8 cellular contexts compared by ENCODE assay signal in the genomic region with DNA sequence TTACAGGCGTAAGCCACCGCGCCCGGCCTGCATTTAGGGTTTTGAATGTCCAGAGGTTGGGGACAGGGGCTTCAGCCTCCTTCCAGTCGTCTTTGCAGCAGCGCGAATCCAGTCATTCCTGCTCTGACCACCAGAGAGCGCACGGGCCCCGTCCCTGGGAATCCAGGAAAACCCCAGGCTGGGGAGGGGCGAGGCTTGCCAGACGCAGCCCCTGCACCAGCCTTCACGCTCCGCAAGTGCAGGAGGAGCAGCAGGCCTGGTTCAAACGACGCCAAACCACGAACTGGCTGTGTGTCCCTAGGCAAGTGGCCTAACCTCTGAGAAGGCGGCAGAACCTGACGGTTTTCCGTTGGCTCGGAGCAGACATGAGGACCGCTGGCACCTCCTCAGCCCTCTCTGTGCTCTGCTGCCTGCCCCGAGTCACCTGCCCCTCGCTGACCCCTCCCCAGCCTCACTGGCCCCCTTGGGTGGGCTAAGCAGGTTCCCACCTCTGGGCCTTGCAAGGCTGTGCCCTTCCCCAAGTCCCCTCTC. TPM values are rescaled to one million over a fixed set of nuclear protein-coding genes. Genes with fewer than 3 reads are reported as not detected.
DNase-seq lines count a peak whose midpoint lies in the region; ATAC-seq, FAIRE-seq and TF ChIP-seq lines count a peak whose summit lies in the region.

No MANE protein-coding gene starts in this region.

- no peak for FAIRE-seq in frontal cortex (lab: Jason Lieb, UNC)

- H3K27ac ChIP-seq in RWPE2 (ENCODE audit: poor library complexity, severe bottlenecking) (no peak overlapping the region), suprapubic skin (no peak overlapping the region)

- no peaks in the 10 kb centered on the region for H3K9me3 ChIP-seq in MG63
- H3K9me3 ChIP-seq in RWPE2 (ENCODE audit: severe bottlenecking), result no peaks in the 10 kb centered on the region
- no peaks in the 10 kb centered on the region for H3K9me3 ChIP-seq in suprapubic skin

- 7% methylated on average over 12 of the region's 24 CpGs for WGBS in suprapubic skin

- TF ChIP-seq EP300 in suprapubic skin (IDR thresholded peaks at IDR 0.05), result no peak

- H3K4me1 ChIP-seq in RWPE2 (ENCODE audit: insufficient read depth, poor library complexity, severe bottlenecking) (peaks cover 10% of the 10 kb centered on the region), suprapubic skin (peaks cover 42% of the 10 kb centered on the region)

- no peak for TF ChIP-seq POLR2A in suprapubic skin (IDR thresholded peaks at IDR 0.05)

- no peak overlapping the region for H3K4me3 ChIP-seq in MG63
- no peak overlapping the region for H3K4me3 ChIP-seq in RWPE2 (ENCODE audit: severe bottlenecking)
- H3K4me3 ChIP-seq in suprapubic skin, result peak overlapping the region; percentile 16

- TF ChIP-seq CTCF in RWPE2 (IDR thresholded peaks at IDR 0.05; ENCODE audit: poor library complexity, severe bottlenecking) (peak; percentile 88), omental fat pad (IDR thresholded peaks at IDR 0.05) (peak in 2 of 3 donors; percentile 45 to 94), suprapubic skin (IDR thresholded peaks at IDR 0.05) (peak; percentile 92 to 98)

- H3K36me3 ChIP-seq in MG63 (no peaks in the 10 kb centered on the region), RWPE2 (ENCODE audit: low read depth) (peaks cover 5% of the 10 kb centered on the region), suprapubic skin (no peaks in the 10 kb centered on the region)

- DNase-seq in DMS 273 treated with DMSO at 0.1 percent for 48 hours (lab: John Stamatoyannopoulos, UW) (peak; percentile 38), MG63 (peak; percentile 64), RWPE2 (ENCODE audit: low spot score) (no peak), activated gamma-delta T cell treated with Interleukin-2 at 50 U/mL for 16 hours (peak; percentile 70), frontal cortex (ENCODE audit: low spot score in 2 of 2) (peak; percentile 90 to 93), omental fat pad (ENCODE audit: low spot score) (peak; percentile 83), suprapubic skin (ENCODE audit: low spot score in 2 of 2) (peak; percentile 87 to 92)

- ATAC-seq in RWPE2 (ENCODE audit: low read depth), result peak; percentile 24; the same call in 2 of the 3 replicates
- peak; percentile 45 for ATAC-seq in omental fat pad (ENCODE audit: low FRiP score)
- no peak for ATAC-seq in HG02938 (IDR thresholded peaks at IDR 0.05; ENCODE audit: unreplicated experiment)

- H3K27me3 ChIP-seq in MG63 (no peaks in the 10 kb centered on the region), RWPE2 (ENCODE audit: insufficient read depth, poor library complexity, severe bottlenecking) (no peaks in the 10 kb centered on the region), suprapubic skin (no peaks in the 10 kb centered on the region)

RNA-seq across cellular contexts. Expression of gene RNF126, which starts 2.0 kb away (rescaled TPM):
- 22.0 and 23.5 TPM in 2 replicates for total RNA-seq in MG63 (2014; rRNA removed; shearing (Covaris generic); ENCODE audit: low replicate concordance)
- total RNA-seq in frontal cortex (17.5 TPM), omental fat pad (10 to 100 TPM; 40.1 to 87.7 (median 47.7) TPM), suprapubic skin (100 to 1,000 TPM in 3 of 4 donors, 10 to 100 TPM in 1; 96.0 to 118 (median 106) TPM)

RNA-seq across cellular contexts. Expression of gene FSTL3, which starts 11.2 kb away (rescaled TPM):
- total RNA-seq in MG63 (2014; rRNA removed; shearing (Covaris generic); ENCODE audit: low replicate concordance), result 16.0 and 25.0 TPM in 2 replicates
- total RNA-seq in frontal cortex (2.0 TPM), omental fat pad (100 to 1,000 TPM; 120 to 212 (median 152) TPM), suprapubic skin (10 to 100 TPM; 19.6 to 61.4 (median 59.0) TPM)

RNA-seq across cellular contexts. Expression of gene FGF22, which starts 25.3 kb away (rescaled TPM):
- total RNA-seq in MG63 (2014; rRNA removed; shearing (Covaris generic); ENCODE audit: low replicate concordance), result not detected in 2 replicates
- total RNA-seq in frontal cortex (under 0.01 TPM), omental fat pad (under 1 TPM in 1 of 4 donors, not detected in 3; 0.38 TPM), suprapubic skin (10 to 100 TPM in 2 of 4 donors, 1 to 10 TPM in 2; 5.2 to 13.0 (median 9.2) TPM)

RNA-seq across cellular contexts. Expression of gene PRSS57, which starts 30.3 kb away (rescaled TPM):
- total RNA-seq in MG63 (2014; rRNA removed; shearing (Covaris generic); ENCODE audit: low replicate concordance), result not detected in 2 replicates
- not detected for total RNA-seq in frontal cortex
- under 1 TPM in 1 of 4 donors, not detected in 3; 0.95 TPM for total RNA-seq in omental fat pad
- total RNA-seq in suprapubic skin, result not detected

RNA-seq across cellular contexts. Expression of gene POLRMT, which starts 31.6 kb away (rescaled TPM):
- total RNA-seq in MG63 (2014; rRNA removed; shearing (Covaris generic); ENCODE audit: low replicate concordance), result 20.1 and 33.2 TPM in 2 replicates
- total RNA-seq in frontal cortex (15.9 TPM), omental fat pad (10 to 100 TPM; 17.3 to 33.8 (median 30.1) TPM), suprapubic skin (10 to 100 TPM; 26.0 to 60.4 (median 46.3) TPM)
